In genomic region chr14:34971381-34971780, GRCh38 we compare ENCODE assay signal across 1 cellular context.
A peak's percentile ranks its signal among the peaks of the same experiment; 100 is the strongest.
TF ChIP-seq lines count a peak whose summit lies in the region.

No MANE protein-coding gene starts in this region.

TF ChIP-seq in endothelial cell of umbilical vein, 7 proteins besides CTCF, POLR2A, EP300 and RAD21:
- TF ChIP-seq MAX (IDR thresholded peaks at IDR 0.05; ENCODE audit: insufficient read depth, insufficient read length) (no peak), MYC (IDR thresholded peaks at IDR 0.05; ENCODE audit: low read depth, low read length) (no peak), FOS (IDR thresholded peaks at IDR 0.05; ENCODE audit: borderline replicate concordance, insufficient read depth, low read length) (peak; percentile 43), JUN (IDR thresholded peaks at IDR 0.05; ENCODE audit: borderline replicate concordance, insufficient read depth, insufficient read length, low read depth) (peak; percentile 34)
